ENCODE assay signal across 1 cellular context in the genomic region with DNA sequence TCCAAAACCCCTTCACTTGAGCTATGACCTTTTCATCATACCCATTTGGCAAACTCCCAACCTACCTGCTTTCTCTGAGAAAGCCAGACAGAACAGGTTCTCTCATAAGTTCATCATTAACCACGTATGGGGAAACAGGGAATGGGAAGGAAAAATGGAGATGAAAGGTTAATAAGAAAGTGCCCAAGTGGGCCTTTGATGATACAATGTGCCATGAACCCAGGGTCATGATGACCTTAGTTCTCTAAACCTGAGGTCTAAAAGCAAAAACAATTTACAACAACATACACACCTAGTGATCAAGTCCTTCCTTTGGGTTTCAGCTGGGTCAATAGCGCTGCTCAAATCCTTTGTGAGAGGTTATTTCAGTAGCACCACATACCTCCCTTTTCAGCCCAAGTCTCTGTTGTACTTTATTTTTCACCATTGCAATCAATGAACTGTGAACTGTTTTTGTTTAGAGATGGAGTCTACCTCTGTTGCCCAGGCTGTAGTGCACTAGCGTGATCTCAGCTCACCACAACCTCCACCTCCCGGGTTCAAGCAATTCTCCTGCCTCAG.
TF ChIP-seq lines count a peak whose summit lies in the region.

No MANE protein-coding gene starts in this region.

TF ChIP-seq in HepG2, 621 proteins besides CTCF, POLR2A, EP300 and RAD21 (continued from another document and continues in another):
- TF ChIP-seq, protein P1, sequence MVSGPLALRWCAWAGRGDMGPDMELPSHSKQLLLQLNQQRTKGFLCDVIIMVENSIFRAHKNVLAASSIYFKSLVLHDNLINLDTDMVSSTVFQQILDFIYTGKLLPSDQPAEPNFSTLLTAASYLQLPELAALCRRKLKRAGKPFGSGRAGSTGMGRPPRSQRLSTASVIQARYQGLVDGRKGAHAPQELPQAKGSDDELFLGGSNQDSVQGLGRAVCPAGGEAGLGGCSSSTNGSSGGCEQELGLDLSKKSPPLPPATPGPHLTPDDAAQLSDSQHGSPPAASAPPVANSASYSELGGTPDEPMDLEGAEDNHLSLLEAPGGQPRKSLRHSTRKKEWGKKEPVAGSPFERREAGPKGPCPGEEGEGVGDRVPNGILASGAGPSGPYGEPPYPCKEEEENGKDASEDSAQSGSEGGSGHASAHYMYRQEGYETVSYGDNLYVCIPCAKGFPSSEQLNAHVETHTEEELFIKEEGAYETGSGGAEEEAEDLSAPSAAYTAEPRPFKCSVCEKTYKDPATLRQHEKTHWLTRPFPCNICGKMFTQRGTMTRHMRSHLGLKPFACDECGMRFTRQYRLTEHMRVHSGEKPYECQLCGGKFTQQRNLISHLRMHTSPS (CRISPR knock-in tag; IDR thresholded peaks at IDR 0.05; ENCODE audit: low read depth) = 0 out of 2 replicates have a peak, but pooled peaks have one; percentile 25
- TF ChIP-seq AHR (CRISPR knock-in tag; IDR thresholded peaks at IDR 0.05) = no peak
- no peak for TF ChIP-seq SOX6 (IDR thresholded peaks at IDR 0.05)
- peak; percentile 96 for TF ChIP-seq SOX6 (CRISPR knock-in tag; IDR thresholded peaks at IDR 0.05)
- peak; percentile 94 for TF ChIP-seq MED1 (CRISPR knock-in tag; IDR thresholded peaks at IDR 0.05)
- TF ChIP-seq, protein P2, sequence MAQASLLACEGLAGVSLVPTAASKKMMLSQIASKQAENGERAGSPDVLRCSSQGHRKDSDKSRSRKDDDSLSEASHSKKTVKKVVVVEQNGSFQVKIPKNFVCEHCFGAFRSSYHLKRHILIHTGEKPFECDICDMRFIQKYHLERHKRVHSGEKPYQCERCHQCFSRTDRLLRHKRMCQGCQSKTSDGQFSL (CRISPR knock-in tag; IDR thresholded peaks at IDR 0.05) = no peak
- no peak for TF ChIP-seq ZNF776 (CRISPR knock-in tag; IDR thresholded peaks at IDR 0.05)
- TF ChIP-seq NFIC (IDR thresholded peaks at IDR 0.05; ENCODE audit: low read length) = peak; percentile 78; the same call in 1 of the 2 replicates
- TF ChIP-seq ZNF20 (CRISPR knock-in tag; IDR thresholded peaks at IDR 0.05) = no peak
- peak; percentile 68; the same call in 1 of the 2 replicates for TF ChIP-seq FOXK1 (CRISPR knock-in tag; IDR thresholded peaks at IDR 0.05; ENCODE audit: borderline replicate concordance, low read depth)
- TF ChIP-seq NCOA2 (CRISPR knock-in tag; IDR thresholded peaks at IDR 0.05) = peak; percentile 91
- no peak for TF ChIP-seq SP5 (CRISPR knock-in tag; IDR thresholded peaks at IDR 0.05; ENCODE audit: borderline replicate concordance, low read depth)
- no peak for TF ChIP-seq SRSF4 (IDR thresholded peaks at IDR 0.05; ENCODE audit: low read depth, low read length, poor library complexity, severe bottlenecking)
- TF ChIP-seq, protein P3, sequence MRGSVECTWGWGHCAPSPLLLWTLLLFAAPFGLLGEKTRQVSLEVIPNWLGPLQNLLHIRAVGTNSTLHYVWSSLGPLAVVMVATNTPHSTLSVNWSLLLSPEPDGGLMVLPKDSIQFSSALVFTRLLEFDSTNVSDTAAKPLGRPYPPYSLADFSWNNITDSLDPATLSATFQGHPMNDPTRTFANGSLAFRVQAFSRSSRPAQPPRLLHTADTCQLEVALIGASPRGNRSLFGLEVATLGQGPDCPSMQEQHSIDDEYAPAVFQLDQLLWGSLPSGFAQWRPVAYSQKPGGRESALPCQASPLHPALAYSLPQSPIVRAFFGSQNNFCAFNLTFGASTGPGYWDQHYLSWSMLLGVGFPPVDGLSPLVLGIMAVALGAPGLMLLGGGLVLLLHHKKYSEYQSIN (CRISPR knock-in tag; IDR thresholded peaks at IDR 0.05; ENCODE audit: borderline replicate concordance) = no peak
- TF ChIP-seq ZNF556 (CRISPR knock-in tag; IDR thresholded peaks at IDR 0.05; ENCODE audit: borderline replicate concordance) = no peak
- TF ChIP-seq, protein P4, sequence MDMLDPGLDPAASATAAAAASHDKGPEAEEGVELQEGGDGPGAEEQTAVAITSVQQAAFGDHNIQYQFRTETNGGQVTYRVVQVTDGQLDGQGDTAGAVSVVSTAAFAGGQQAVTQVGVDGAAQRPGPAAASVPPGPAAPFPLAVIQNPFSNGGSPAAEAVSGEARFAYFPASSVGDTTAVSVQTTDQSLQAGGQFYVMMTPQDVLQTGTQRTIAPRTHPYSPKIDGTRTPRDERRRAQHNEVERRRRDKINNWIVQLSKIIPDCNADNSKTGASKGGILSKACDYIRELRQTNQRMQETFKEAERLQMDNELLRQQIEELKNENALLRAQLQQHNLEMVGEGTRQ (IDR thresholded peaks at IDR 0.05; ENCODE audit: low read depth, low read length) = no peak
- TF ChIP-seq, protein P4 (CRISPR knock-in tag; IDR thresholded peaks at IDR 0.05; ENCODE audit: borderline replicate concordance) = no peak
- TF ChIP-seq JUNB (CRISPR knock-in tag; IDR thresholded peaks at IDR 0.05; ENCODE audit: borderline replicate concordance) = no peak
- peak; percentile 67; the same call in 1 of the 2 replicates for TF ChIP-seq HDAC2 (CRISPR knock-in tag; IDR thresholded peaks at IDR 0.05)
- no peak for TF ChIP-seq STAT5B (CRISPR knock-in tag; IDR thresholded peaks at IDR 0.05)
- no peak for TF ChIP-seq SP140L (CRISPR knock-in tag; IDR thresholded peaks at IDR 0.05; ENCODE audit: borderline replicate concordance)
- TF ChIP-seq MBD4 (IDR thresholded peaks at IDR 0.05; ENCODE audit: borderline replicate concordance, low read length) = no peak
- TF ChIP-seq MAFF (IDR thresholded peaks at IDR 0.05; ENCODE audit: low read depth, low read length) = no peak
- no peak for TF ChIP-seq MTF2 (CRISPR knock-in tag; IDR thresholded peaks at IDR 0.05; ENCODE audit: borderline replicate concordance)
- TF ChIP-seq ZFY (CRISPR knock-in tag; IDR thresholded peaks at IDR 0.05) = no peak
- TF ChIP-seq, protein P5, sequence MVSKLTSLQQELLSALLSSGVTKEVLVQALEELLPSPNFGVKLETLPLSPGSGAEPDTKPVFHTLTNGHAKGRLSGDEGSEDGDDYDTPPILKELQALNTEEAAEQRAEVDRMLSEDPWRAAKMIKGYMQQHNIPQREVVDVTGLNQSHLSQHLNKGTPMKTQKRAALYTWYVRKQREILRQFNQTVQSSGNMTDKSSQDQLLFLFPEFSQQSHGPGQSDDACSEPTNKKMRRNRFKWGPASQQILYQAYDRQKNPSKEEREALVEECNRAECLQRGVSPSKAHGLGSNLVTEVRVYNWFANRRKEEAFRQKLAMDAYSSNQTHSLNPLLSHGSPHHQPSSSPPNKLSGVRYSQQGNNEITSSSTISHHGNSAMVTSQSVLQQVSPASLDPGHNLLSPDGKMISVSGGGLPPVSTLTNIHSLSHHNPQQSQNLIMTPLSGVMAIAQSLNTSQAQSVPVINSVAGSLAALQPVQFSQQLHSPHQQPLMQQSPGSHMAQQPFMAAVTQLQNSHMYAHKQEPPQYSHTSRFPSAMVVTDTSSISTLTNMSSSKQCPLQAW (CRISPR knock-in tag; IDR thresholded peaks at IDR 0.05) = peak; percentile 99
- peak; percentile 32; the same call in 1 of the 2 replicates for TF ChIP-seq GATAD1 (CRISPR knock-in tag; IDR thresholded peaks at IDR 0.05)
- TF ChIP-seq TBX3 (IDR thresholded peaks at IDR 0.05; ENCODE audit: borderline replicate concordance) = peak; percentile 28; the same call in 1 of the 2 replicates
- no peak for TF ChIP-seq SP4 (CRISPR knock-in tag; IDR thresholded peaks at IDR 0.05)
- TF ChIP-seq RARA (CRISPR knock-in tag; IDR thresholded peaks at IDR 0.05) = peak; percentile 97
- no peak for TF ChIP-seq TMF1 (CRISPR knock-in tag; IDR thresholded peaks at IDR 0.05; ENCODE audit: low read depth)
- TF ChIP-seq TBX2 (CRISPR knock-in tag; IDR thresholded peaks at IDR 0.05; ENCODE audit: borderline replicate concordance) = peak; percentile 90
- TF ChIP-seq ZNF788 (CRISPR knock-in tag; IDR thresholded peaks at IDR 0.05; ENCODE audit: borderline replicate concordance) = peak; percentile 58; the same call in 1 of the 2 replicates
- TF ChIP-seq ZNF234 (CRISPR knock-in tag; conservative IDR thresholded peaks at IDR 0.05) = no peak
- TF ChIP-seq, protein P6, sequence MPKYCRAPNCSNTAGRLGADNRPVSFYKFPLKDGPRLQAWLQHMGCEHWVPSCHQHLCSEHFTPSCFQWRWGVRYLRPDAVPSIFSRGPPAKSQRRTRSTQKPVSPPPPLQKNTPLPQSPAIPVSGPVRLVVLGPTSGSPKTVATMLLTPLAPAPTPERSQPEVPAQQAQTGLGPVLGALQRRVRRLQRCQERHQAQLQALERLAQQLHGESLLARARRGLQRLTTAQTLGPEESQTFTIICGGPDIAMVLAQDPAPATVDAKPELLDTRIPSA (CRISPR knock-in tag; IDR thresholded peaks at IDR 0.05; ENCODE audit: borderline replicate concordance) = no peak
- TF ChIP-seq RARG (CRISPR knock-in tag; IDR thresholded peaks at IDR 0.05; ENCODE audit: low read depth) = no peak
- TF ChIP-seq MXI1 (IDR thresholded peaks at IDR 0.05; ENCODE audit: borderline replicate concordance, low read depth, low read length) = peak; percentile 30; the same call in 1 of the 3 replicates
- TF ChIP-seq ZNF570 (CRISPR knock-in tag; IDR thresholded peaks at IDR 0.05; ENCODE audit: borderline replicate concordance) = no peak
- TF ChIP-seq HOXA3 (CRISPR knock-in tag; IDR thresholded peaks at IDR 0.05) = peak; percentile 61
- TF ChIP-seq CAMTA2 (CRISPR knock-in tag; IDR thresholded peaks at IDR 0.05; ENCODE audit: borderline replicate concordance) = no peak
- peak; percentile 61 for TF ChIP-seq ZNF264 (CRISPR knock-in tag; IDR thresholded peaks at IDR 0.05)
- TF ChIP-seq JUND (CRISPR knock-in tag; IDR thresholded peaks at IDR 0.05) = 0 out of 2 replicates have a peak, but pooled peaks have one; percentile 23
- no peak for TF ChIP-seq NCOA1 (CRISPR knock-in tag; IDR thresholded peaks at IDR 0.05)
- TF ChIP-seq PAX8 (CRISPR knock-in tag; IDR thresholded peaks at IDR 0.05; ENCODE audit: borderline replicate concordance) = no peak
- TF ChIP-seq KAT8 (CRISPR knock-in tag; IDR thresholded peaks at IDR 0.05) = peak; percentile 72
- TF ChIP-seq NKX3-1 (CRISPR knock-in tag; IDR thresholded peaks at IDR 0.05) = 0 out of 2 replicates have a peak, but pooled peaks have one; percentile 59
- peak; percentile 48; the same call in 1 of the 2 replicates for TF ChIP-seq GATA4 (IDR thresholded peaks at IDR 0.05; ENCODE audit: borderline replicate concordance, low read depth)
- TF ChIP-seq, protein P7, sequence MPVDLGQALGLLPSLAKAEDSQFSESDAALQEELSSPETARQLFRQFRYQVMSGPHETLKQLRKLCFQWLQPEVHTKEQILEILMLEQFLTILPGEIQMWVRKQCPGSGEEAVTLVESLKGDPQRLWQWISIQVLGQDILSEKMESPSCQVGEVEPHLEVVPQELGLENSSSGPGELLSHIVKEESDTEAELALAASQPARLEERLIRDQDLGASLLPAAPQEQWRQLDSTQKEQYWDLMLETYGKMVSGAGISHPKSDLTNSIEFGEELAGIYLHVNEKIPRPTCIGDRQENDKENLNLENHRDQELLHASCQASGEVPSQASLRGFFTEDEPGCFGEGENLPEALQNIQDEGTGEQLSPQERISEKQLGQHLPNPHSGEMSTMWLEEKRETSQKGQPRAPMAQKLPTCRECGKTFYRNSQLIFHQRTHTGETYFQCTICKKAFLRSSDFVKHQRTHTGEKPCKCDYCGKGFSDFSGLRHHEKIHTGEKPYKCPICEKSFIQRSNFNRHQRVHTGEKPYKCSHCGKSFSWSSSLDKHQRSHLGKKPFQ (CRISPR knock-in tag; IDR thresholded peaks at IDR 0.05; ENCODE audit: insufficient replicate concordance) = peak; percentile 75
- peak; percentile 40; the same call in 1 of the 2 replicates for TF ChIP-seq THAP11 (CRISPR knock-in tag; IDR thresholded peaks at IDR 0.05)
- TF ChIP-seq, protein P8, sequence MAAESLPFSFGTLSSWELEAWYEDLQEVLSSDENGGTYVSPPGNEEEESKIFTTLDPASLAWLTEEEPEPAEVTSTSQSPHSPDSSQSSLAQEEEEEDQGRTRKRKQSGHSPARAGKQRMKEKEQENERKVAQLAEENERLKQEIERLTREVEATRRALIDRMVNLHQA (CRISPR knock-in tag; IDR thresholded peaks at IDR 0.05) = no peak
- no peak for TF ChIP-seq ZSCAN20 (CRISPR knock-in tag; IDR thresholded peaks at IDR 0.05; ENCODE audit: borderline replicate concordance)
- peak; percentile 97 for TF ChIP-seq MIXL1 (CRISPR knock-in tag; IDR thresholded peaks at IDR 0.05)
- TF ChIP-seq, protein P9, sequence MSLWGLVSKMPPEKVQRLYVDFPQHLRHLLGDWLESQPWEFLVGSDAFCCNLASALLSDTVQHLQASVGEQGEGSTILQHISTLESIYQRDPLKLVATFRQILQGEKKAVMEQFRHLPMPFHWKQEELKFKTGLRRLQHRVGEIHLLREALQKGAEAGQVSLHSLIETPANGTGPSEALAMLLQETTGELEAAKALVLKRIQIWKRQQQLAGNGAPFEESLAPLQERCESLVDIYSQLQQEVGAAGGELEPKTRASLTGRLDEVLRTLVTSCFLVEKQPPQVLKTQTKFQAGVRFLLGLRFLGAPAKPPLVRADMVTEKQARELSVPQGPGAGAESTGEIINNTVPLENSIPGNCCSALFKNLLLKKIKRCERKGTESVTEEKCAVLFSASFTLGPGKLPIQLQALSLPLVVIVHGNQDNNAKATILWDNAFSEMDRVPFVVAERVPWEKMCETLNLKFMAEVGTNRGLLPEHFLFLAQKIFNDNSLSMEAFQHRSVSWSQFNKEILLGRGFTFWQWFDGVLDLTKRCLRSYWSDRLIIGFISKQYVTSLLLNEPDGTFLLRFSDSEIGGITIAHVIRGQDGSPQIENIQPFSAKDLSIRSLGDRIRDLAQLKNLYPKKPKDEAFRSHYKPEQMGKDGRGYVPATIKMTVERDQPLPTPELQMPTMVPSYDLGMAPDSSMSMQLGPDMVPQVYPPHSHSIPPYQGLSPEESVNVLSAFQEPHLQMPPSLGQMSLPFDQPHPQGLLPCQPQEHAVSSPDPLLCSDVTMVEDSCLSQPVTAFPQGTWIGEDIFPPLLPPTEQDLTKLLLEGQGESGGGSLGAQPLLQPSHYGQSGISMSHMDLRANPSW (CRISPR knock-in tag; IDR thresholded peaks at IDR 0.05; ENCODE audit: borderline replicate concordance) = no peak
- TF ChIP-seq, protein P10, sequence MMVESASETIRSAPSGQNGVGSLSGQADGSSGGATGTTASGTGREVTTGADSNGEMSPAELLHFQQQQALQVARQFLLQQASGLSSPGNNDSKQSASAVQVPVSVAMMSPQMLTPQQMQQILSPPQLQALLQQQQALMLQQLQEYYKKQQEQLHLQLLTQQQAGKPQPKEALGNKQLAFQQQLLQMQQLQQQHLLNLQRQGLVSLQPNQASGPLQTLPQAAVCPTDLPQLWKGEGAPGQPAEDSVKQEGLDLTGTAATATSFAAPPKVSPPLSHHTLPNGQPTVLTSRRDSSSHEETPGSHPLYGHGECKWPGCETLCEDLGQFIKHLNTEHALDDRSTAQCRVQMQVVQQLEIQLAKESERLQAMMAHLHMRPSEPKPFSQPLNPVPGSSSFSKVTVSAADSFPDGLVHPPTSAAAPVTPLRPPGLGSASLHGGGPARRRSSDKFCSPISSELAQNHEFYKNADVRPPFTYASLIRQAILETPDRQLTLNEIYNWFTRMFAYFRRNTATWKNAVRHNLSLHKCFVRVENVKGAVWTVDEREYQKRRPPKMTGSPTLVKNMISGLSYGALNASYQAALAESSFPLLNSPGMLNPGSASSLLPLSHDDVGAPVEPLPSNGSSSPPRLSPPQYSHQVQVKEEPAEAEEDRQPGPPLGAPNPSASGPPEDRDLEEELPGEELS (CRISPR knock-in tag; IDR thresholded peaks at IDR 0.05) = peak; percentile 91
- TF ChIP-seq ARNT (IDR thresholded peaks at IDR 0.05) = no peak
